Comparison of ENCODE assay signal across 9 cellular contexts in the genomic region with DNA sequence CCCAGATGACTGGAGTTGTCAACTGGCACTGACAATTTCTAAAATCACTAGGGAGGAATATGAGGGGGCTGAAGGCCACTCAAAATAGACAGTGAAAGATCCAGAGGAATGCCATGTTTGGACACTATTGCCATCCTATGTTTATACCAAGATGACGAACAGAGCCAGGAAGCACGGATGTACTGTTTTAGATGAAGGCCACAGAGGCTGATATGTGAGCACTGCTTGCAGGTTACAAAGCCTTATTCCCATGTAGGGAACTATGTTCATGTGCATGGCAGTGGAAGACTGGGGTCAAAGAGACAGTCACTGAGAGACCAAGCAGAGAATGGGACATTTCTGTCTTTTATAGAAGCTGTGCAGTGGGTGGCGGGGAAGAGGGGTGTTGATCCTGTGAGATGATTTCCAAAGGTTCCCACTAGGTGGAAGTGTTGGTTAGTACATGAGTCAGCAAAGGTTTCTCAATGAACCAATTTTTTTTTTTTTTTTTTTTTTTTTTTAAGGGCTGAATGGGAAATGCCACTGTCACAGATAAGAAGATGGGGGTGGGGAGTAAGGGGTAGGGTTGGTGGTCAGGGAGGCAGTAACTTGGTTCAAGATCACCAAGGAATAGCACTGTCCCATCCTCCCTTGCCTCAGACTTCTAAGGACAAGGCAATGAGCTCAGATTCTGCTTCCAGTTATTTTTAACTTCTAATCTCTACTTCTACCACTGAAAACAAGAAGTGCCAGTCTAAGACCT. TPM values are rescaled to one million over a fixed set of nuclear protein-coding genes. Genes with fewer than 3 reads are reported as not detected.
DNase-seq lines count a peak whose midpoint lies in the region; ATAC-seq and TF ChIP-seq lines count a peak whose summit lies in the region.
"Had no signal": no experiment of that assay in that cellular context is flagged by ENCODE, and none has a peak within 500 bp of the region (broad histone marks: within the 10 kb centered on the region; RNA-seq: fewer than 3 reads in every experiment).

No MANE protein-coding gene starts in this region.

- H3K4me3 Mint-ChIP-seq in chondrocyte (ENCODE audit: unreplicated experiment): no peak overlapping the region
- H3K4me3 Mint-ChIP-seq in activated T-helper 17 cell treated with anti-CD3 and anti-CD28 coated beads, Interleukin-2, amount 50 U/mL, for 72 hours: no peak overlapping the region
- H3K4me3 Mint-ChIP-seq: IgD-negative memory B cell had no signal

- intact Hi-C loops in left lung (cut with DNase I) (no loop called here), uterus (cut with DNase I; ENCODE audit: low total_unique reads) (no loop called here)

- H3K4me1 ChIP-seq in left lung (peaks cover 0 to 7% of the 10 kb centered on the region in 2 donors), uterus (peaks cover 0 to 4% of the 10 kb centered on the region in 2 donors)

- peak overlapping the region; percentile 91 for H3K27ac Mint-ChIP-seq in chondrocyte (ENCODE audit: unreplicated experiment)
- H3K27ac Mint-ChIP-seq in activated T-helper 17 cell treated with anti-CD3 and anti-CD28 coated beads, Interleukin-2, amount 50 U/mL, for 72 hours: no peak overlapping the region

- H3K4me1 Mint-ChIP-seq in chondrocyte (ENCODE audit: low read depth): peaks cover 32% of the 10 kb centered on the region
- no peaks in the 10 kb centered on the region for H3K4me1 Mint-ChIP-seq in activated T-helper 17 cell treated with anti-CD3 and anti-CD28 coated beads, Interleukin-2, amount 50 U/mL, for 72 hours
- H3K4me1 Mint-ChIP-seq: IgD-negative memory B cell had no signal

- H3K27me3 Mint-ChIP-seq in chondrocyte (ENCODE audit: low read depth): no peaks in the 10 kb centered on the region
- peaks cover 11% of the 10 kb centered on the region for H3K27me3 Mint-ChIP-seq in activated T-helper 17 cell treated with anti-CD3 and anti-CD28 coated beads, Interleukin-2, amount 50 U/mL, for 72 hours

- DNase-seq in COLO829 (ENCODE audit: low spot score) (peak; percentile 80), H7 (peak; percentile 64), NCI-H774 (lab: John Stamatoyannopoulos, UW) (peak; percentile 35), chondrocyte (ENCODE audit: low spot score) (no peak), left lung (no peak), uterus (peak; percentile 20 to 28), 8988T (no peak)

- H3K9me3 ChIP-seq in left lung (no peaks in the 10 kb centered on the region), uterus (no peaks in the 10 kb centered on the region)

- H3K36me3 Mint-ChIP-seq in chondrocyte (ENCODE audit: low read depth): no peaks in the 10 kb centered on the region
- no peaks in the 10 kb centered on the region for H3K36me3 Mint-ChIP-seq in activated T-helper 17 cell treated with anti-CD3 and anti-CD28 coated beads, Interleukin-2, amount 50 U/mL, for 72 hours (ENCODE audit: low read depth)
- H3K36me3 Mint-ChIP-seq: IgD-negative memory B cell had no signal

- no peaks in the 10 kb centered on the region for H3K9me3 Mint-ChIP-seq in chondrocyte (ENCODE audit: low read depth)
- no peaks in the 10 kb centered on the region for H3K9me3 Mint-ChIP-seq in activated T-helper 17 cell treated with anti-CD3 and anti-CD28 coated beads, Interleukin-2, amount 50 U/mL, for 72 hours
- H3K9me3 Mint-ChIP-seq: IgD-negative memory B cell had no signal

- H3K4me3 ChIP-seq in H7 (ENCODE audit: insufficient read depth, low read depth, low read length): no peak overlapping the region
- H3K4me3 ChIP-seq in left lung: no peak overlapping the region
- no peak overlapping the region for H3K4me3 ChIP-seq in uterus

- H3K27ac ChIP-seq in left lung (no peak overlapping the region), uterus (peak overlapping the region; percentile 60 to 80)

- H3K27me3 ChIP-seq in H7 (ENCODE audit: control insufficient read depth, insufficient read depth, low read length) (no peaks in the 10 kb centered on the region), left lung (no peaks in the 10 kb centered on the region), uterus (no peaks in the 10 kb centered on the region)

- no peaks in the 10 kb centered on the region for H3K36me3 ChIP-seq in H7 (replicated peaks; ENCODE audit: control insufficient read depth, insufficient read depth, low read length)
- no peaks in the 10 kb centered on the region for H3K36me3 ChIP-seq in left lung
- H3K36me3 ChIP-seq in uterus: no peaks in the 10 kb centered on the region

- ATAC-seq in left lung: peak; percentile 88
- no peak for ATAC-seq in activated T-helper 17 cell treated with anti-CD3 and anti-CD28 coated beads, Interleukin-2, amount 50 U/mL, for 72 hours (replicated peaks)

- no peak for TF ChIP-seq POLR2A in uterus (IDR thresholded peaks at IDR 0.05)

- TF ChIP-seq CTCF in chondrocyte (IDR thresholded peaks at IDR 0.05): peak; percentile 83
- TF ChIP-seq CTCF in left lung (IDR thresholded peaks at IDR 0.05): peak; percentile 22 to 46
- TF ChIP-seq CTCF in uterus (IDR thresholded peaks at IDR 0.05): peak; percentile 33 to 57 (median 48)

RNA-seq across cellular contexts. Expression of gene MOCS1, which starts 46.7 kb away (rescaled TPM):
- 19.7 and 22.0 TPM in 2 replicates for total RNA-seq in H7 (2014; rRNA removed; shearing (Covaris generic))
- total RNA-seq in chondrocyte (13.3 to 36.6 TPM (median 35.2 TPM) in 3 replicates), left lung (10 to 100 TPM; 18.0 to 22.1 TPM), uterus (10 to 100 TPM; 10.2 to 58.9 (median 20.3) TPM)
- total RNA-seq in activated T-helper 17 cell treated with anti-CD3 and anti-CD28 coated beads, Interleukin-2, amount 50 U/mL, for 72 hours: 1 to 10 TPM in 1 of 2 donors, under 1 TPM in 1; 0.65 to 1.1 TPM

Comparison
In these comparisons a context has a peak if more than half of its experiments do, and no peak if none do; other contexts are left out.
1. DNase-seq: peak in COLO829 (single experiment), H7 (single experiment), NCI-H774 (single experiment) and uterus (2 of 2); none in chondrocyte (single experiment), left lung (0 of 2) and 8988T (single experiment).
2. H3K27ac ChIP-seq: peak in uterus (2 of 2); none in left lung (0 of 2).
3. Peak in every context shown above with its lines, with median percentiles within 50 percentile points of each other: CTCF ChIP-seq.